ENCODE assay signal across 1 cellular context in the genomic region with DNA sequence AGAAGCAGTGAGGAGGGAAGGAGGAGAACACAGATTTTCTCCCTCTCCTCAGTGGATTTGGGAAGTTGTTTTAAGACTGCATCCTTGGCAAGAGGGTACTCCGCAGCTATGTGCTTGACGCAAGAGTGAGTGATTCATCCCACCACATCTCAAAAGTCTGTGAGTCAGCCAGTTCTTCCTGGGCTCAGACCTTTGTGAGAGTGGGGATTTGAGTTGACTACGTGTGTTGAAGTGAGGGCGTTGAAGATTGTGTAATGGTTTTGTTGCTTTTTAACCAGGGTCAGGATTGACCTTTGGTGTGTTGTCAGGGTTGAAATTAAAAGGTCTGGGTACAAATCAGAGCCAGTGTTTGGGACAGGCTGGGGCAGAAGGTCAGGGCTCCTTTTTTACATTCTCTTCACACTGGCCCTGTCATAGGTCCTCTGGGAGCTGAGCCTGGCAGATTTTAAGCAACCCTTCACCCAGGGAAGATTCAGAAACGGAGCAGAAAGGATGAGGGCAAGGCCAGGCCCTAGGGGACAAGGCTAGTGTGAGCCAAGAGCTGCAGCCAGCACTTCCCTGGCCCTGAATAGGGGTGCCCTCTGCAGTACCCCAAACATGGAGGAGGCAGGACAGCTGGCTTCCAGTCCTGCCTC.
TF ChIP-seq lines count a peak whose summit lies in the region.

No MANE protein-coding gene starts in this region.

TF ChIP-seq in HepG2, 621 proteins besides CTCF, POLR2A, EP300 and RAD21 (continued from another document and continues in another):
- TF ChIP-seq, protein P1, sequence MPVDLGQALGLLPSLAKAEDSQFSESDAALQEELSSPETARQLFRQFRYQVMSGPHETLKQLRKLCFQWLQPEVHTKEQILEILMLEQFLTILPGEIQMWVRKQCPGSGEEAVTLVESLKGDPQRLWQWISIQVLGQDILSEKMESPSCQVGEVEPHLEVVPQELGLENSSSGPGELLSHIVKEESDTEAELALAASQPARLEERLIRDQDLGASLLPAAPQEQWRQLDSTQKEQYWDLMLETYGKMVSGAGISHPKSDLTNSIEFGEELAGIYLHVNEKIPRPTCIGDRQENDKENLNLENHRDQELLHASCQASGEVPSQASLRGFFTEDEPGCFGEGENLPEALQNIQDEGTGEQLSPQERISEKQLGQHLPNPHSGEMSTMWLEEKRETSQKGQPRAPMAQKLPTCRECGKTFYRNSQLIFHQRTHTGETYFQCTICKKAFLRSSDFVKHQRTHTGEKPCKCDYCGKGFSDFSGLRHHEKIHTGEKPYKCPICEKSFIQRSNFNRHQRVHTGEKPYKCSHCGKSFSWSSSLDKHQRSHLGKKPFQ (CRISPR knock-in tag; IDR thresholded peaks at IDR 0.05; ENCODE audit: insufficient replicate concordance) = peak; percentile 86
- TF ChIP-seq, protein P2, sequence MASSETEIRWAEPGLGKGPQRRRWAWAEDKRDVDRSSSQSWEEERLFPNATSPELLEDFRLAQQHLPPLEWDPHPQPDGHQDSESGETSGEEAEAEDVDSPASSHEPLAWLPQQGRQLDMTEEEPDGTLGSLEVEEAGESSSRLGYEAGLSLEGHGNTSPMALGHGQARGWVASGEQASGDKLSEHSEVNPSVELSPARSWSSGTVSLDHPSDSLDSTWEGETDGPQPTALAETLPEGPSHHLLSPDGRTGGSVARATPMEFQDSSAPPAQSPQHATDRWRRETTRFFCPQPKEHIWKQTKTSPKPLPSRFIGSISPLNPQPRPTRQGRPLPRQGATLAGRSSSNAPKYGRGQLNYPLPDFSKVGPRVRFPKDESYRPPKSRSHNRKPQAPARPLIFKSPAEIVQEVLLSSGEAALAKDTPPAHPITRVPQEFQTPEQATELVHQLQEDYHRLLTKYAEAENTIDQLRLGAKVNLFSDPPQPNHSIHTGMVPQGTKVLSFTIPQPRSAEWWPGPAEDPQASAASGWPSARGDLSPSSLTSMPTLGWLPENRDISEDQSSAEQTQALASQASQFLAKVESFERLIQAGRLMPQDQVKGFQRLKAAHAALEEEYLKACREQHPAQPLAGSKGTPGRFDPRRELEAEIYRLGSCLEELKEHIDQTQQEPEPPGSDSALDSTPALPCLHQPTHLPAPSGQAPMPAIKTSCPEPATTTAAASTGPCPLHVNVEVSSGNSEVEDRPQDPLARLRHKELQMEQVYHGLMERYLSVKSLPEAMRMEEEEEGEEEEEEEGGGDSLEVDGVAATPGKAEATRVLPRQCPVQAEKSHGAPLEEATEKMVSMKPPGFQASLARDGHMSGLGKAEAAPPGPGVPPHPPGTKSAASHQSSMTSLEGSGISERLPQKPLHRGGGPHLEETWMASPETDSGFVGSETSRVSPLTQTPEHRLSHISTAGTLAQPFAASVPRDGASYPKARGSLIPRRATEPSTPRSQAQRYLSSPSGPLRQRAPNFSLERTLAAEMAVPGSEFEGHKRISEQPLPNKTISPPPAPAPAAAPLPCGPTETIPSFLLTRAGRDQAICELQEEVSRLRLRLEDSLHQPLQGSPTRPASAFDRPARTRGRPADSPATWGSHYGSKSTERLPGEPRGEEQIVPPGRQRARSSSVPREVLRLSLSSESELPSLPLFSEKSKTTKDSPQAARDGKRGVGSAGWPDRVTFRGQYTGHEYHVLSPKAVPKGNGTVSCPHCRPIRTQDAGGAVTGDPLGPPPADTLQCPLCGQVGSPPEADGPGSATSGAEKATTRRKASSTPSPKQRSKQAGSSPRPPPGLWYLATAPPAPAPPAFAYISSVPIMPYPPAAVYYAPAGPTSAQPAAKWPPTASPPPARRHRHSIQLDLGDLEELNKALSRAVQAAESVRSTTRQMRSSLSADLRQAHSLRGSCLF (CRISPR knock-in tag; IDR thresholded peaks at IDR 0.05; ENCODE audit: borderline replicate concordance) = no peak
- TF ChIP-seq GZF1 (CRISPR knock-in tag; IDR thresholded peaks at IDR 0.05) (0 out of 2 replicates have a peak, but pooled peaks have one; percentile 34), ZNF792 (CRISPR knock-in tag; IDR thresholded peaks at IDR 0.05) (peak; percentile 89; the same call in 1 of the 2 replicates), ZFX (CRISPR knock-in tag; IDR thresholded peaks at IDR 0.05; ENCODE audit: low read depth) (no peak), ZSCAN29 (CRISPR knock-in tag; conservative IDR thresholded peaks at IDR 0.05) (0 out of 2 replicates have a peak, but pooled peaks have one; percentile 52), ZBTB20 (CRISPR knock-in tag; IDR thresholded peaks at IDR 0.05; ENCODE audit: borderline replicate concordance, low read depth) (peak; percentile 77; the same call in 1 of the 2 replicates), NONO (IDR thresholded peaks at IDR 0.05) (no peak), NONO (CRISPR knock-in tag; conservative IDR thresholded peaks at IDR 0.05) (peak; percentile 80), POGZ (CRISPR knock-in tag; IDR thresholded peaks at IDR 0.05) (peak; percentile 87), SRY (CRISPR knock-in tag; IDR thresholded peaks at IDR 0.05) (peak; percentile 20; the same call in 1 of the 2 replicates), SAFB2 (CRISPR knock-in tag; IDR thresholded peaks at IDR 0.05; ENCODE audit: borderline replicate concordance, low read depth) (no peak), HNF4A (CRISPR knock-in tag; IDR thresholded peaks at IDR 0.05) (peak; percentile 94), SALL1 (CRISPR knock-in tag; IDR thresholded peaks at IDR 0.05) (peak; percentile 85), KAT8 (CRISPR knock-in tag; IDR thresholded peaks at IDR 0.05) (peak; percentile 77; the same call in 1 of the 2 replicates), NFATC3 (CRISPR knock-in tag; IDR thresholded peaks at IDR 0.05) (peak; percentile 45; the same call in 1 of the 2 replicates), HHEX (CRISPR knock-in tag; IDR thresholded peaks at IDR 0.05) (no peak), HNRNPL (IDR thresholded peaks at IDR 0.05; ENCODE audit: low read depth, low read length) (no peak), ZFP41 (CRISPR knock-in tag; IDR thresholded peaks at IDR 0.05; ENCODE audit: borderline replicate concordance) (no peak), SAP130 (CRISPR knock-in tag; IDR thresholded peaks at IDR 0.05; ENCODE audit: low read depth) (peak; percentile 93), BHLHE40 (IDR thresholded peaks at IDR 0.05; ENCODE audit: low read length) (no peak), ZSCAN9 (CRISPR knock-in tag; IDR thresholded peaks at IDR 0.05; ENCODE audit: borderline replicate concordance) (peak; percentile 72; the same call in 1 of the 2 replicates), ATF7 (IDR thresholded peaks at IDR 0.05) (peak; percentile 46), ATF7 (CRISPR knock-in tag; IDR thresholded peaks at IDR 0.05) (peak; percentile 64; the same call in 1 of the 2 replicates)
- TF ChIP-seq, protein P3, sequence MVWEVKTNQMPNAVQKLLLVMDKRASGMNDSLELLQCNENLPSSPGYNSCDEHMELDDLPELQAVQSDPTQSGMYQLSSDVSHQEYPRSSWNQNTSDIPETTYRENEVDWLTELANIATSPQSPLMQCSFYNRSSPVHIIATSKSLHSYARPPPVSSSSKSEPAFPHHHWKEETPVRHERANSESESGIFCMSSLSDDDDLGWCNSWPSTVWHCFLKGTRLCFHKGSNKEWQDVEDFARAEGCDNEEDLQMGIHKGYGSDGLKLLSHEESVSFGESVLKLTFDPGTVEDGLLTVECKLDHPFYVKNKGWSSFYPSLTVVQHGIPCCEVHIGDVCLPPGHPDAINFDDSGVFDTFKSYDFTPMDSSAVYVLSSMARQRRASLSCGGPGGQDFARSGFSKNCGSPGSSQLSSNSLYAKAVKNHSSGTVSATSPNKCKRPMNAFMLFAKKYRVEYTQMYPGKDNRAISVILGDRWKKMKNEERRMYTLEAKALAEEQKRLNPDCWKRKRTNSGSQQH (CRISPR knock-in tag; IDR thresholded peaks at IDR 0.05; ENCODE audit: low read depth) = peak; percentile 68; the same call in 1 of the 2 replicates
- TF ChIP-seq, protein P4, sequence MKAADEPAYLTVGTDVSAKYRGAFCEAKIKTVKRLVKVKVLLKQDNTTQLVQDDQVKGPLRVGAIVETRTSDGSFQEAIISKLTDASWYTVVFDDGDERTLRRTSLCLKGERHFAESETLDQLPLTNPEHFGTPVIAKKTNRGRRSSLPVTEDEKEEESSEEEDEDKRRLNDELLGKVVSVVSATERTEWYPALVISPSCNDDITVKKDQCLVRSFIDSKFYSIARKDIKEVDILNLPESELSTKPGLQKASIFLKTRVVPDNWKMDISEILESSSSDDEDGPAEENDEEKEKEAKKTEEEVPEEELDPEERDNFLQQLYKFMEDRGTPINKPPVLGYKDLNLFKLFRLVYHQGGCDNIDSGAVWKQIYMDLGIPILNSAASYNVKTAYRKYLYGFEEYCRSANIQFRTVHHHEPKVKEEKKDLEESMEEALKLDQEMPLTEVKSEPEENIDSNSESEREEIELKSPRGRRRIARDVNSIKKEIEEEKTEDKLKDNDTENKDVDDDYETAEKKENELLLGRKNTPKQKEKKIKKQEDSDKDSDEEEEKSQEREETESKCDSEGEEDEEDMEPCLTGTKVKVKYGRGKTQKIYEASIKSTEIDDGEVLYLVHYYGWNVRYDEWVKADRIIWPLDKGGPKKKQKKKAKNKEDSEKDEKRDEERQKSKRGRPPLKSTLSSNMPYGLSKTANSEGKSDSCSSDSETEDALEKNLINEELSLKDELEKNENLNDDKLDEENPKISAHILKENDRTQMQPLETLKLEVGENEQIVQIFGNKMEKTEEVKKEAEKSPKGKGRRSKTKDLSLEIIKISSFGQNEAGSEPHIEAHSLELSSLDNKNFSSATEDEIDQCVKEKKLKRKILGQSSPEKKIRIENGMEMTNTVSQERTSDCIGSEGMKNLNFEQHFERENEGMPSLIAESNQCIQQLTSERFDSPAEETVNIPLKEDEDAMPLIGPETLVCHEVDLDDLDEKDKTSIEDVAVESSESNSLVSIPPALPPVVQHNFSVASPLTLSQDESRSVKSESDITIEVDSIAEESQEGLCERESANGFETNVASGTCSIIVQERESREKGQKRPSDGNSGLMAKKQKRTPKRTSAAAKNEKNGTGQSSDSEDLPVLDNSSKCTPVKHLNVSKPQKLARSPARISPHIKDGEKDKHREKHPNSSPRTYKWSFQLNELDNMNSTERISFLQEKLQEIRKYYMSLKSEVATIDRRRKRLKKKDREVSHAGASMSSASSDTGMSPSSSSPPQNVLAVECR (CRISPR knock-in tag; IDR thresholded peaks at IDR 0.05; ENCODE audit: borderline replicate concordance) = peak; percentile 73; the same call in 1 of the 2 replicates
- TF ChIP-seq, protein P5, sequence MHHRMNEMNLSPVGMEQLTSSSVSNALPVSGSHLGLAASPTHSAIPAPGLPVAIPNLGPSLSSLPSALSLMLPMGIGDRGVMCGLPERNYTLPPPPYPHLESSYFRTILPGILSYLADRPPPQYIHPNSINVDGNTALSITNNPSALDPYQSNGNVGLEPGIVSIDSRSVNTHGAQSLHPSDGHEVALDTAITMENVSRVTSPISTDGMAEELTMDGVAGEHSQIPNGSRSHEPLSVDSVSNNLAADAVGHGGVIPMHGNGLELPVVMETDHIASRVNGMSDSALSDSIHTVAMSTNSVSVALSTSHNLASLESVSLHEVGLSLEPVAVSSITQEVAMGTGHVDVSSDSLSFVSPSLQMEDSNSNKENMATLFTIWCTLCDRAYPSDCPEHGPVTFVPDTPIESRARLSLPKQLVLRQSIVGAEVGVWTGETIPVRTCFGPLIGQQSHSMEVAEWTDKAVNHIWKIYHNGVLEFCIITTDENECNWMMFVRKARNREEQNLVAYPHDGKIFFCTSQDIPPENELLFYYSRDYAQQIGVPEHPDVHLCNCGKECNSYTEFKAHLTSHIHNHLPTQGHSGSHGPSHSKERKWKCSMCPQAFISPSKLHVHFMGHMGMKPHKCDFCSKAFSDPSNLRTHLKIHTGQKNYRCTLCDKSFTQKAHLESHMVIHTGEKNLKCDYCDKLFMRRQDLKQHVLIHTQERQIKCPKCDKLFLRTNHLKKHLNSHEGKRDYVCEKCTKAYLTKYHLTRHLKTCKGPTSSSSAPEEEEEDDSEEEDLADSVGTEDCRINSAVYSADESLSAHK (CRISPR knock-in tag; IDR thresholded peaks at IDR 0.05; ENCODE audit: borderline replicate concordance) = no peak
- TF ChIP-seq, protein P6, sequence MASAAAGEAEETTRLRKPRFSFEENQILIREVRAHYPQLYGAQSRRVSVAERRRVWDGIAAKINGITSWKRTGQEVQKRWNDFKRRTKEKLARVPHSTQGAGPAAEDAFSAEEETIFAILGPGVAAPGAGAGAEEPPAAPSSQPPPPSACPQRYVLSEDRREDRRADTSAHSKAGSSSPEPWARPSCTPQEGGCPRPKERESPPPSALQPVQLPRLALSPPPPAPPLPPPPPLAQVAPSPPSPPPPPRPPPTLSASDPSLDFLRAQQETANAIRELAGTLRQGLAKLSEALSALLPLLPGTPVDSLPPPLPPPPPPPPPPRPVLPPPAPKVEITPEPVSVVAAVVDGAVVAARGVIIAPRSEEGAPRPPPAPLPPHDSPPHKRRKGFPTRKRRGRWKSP (CRISPR knock-in tag; IDR thresholded peaks at IDR 0.05) = peak; percentile 77; the same call in 1 of the 2 replicates
- TF ChIP-seq, protein P7, sequence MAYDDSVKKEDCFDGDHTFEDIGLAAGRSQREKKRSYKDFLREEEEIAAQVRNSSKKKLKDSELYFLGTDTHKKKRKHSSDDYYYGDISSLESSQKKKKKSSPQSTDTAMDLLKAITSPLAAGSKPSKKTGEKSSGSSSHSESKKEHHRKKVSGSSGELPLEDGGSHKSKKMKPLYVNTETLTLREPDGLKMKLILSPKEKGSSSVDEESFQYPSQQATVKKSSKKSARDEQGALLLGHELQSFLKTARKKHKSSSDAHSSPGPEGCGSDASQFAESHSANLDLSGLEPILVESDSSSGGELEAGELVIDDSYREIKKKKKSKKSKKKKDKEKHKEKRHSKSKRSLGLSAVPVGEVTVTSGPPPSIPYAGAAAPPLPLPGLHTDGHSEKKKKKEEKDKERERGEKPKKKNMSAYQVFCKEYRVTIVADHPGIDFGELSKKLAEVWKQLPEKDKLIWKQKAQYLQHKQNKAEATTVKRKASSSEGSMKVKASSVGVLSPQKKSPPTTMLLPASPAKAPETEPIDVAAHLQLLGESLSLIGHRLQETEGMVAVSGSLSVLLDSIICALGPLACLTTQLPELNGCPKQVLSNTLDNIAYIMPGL (CRISPR knock-in tag; IDR thresholded peaks at IDR 0.05; ENCODE audit: borderline replicate concordance in 1 of 2, low read depth in 1 of 2) = peak in 1 of 2 experiments; percentile 64; a peak in 1 of 4 replicates
- TF ChIP-seq, protein P8, sequence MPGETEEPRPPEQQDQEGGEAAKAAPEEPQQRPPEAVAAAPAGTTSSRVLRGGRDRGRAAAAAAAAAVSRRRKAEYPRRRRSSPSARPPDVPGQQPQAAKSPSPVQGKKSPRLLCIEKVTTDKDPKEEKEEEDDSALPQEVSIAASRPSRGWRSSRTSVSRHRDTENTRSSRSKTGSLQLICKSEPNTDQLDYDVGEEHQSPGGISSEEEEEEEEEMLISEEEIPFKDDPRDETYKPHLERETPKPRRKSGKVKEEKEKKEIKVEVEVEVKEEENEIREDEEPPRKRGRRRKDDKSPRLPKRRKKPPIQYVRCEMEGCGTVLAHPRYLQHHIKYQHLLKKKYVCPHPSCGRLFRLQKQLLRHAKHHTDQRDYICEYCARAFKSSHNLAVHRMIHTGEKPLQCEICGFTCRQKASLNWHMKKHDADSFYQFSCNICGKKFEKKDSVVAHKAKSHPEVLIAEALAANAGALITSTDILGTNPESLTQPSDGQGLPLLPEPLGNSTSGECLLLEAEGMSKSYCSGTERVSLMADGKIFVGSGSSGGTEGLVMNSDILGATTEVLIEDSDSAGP (CRISPR knock-in tag; IDR thresholded peaks at IDR 0.05; ENCODE audit: borderline replicate concordance) = peak; percentile 34; the same call in 1 of the 2 replicates
- TF ChIP-seq, protein P9, sequence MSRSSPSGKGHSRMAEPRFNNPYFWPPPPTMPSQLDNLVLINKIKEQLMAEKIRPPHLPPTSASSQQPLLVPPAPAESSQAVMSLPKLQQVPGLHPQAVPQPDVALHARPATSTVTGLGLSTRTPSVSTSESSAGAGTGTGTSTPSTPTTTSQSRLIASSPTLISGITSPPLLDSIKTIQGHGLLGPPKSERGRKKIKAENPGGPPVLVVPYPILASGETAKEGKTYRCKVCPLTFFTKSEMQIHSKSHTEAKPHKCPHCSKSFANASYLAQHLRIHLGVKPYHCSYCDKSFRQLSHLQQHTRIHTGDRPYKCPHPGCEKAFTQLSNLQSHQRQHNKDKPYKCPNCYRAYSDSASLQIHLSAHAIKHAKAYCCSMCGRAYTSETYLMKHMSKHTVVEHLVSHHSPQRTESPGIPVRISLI (CRISPR knock-in tag; IDR thresholded peaks at IDR 0.05; ENCODE audit: borderline replicate concordance) = no peak
